11 cellular contexts compared by ENCODE assay signal in the genomic region with DNA sequence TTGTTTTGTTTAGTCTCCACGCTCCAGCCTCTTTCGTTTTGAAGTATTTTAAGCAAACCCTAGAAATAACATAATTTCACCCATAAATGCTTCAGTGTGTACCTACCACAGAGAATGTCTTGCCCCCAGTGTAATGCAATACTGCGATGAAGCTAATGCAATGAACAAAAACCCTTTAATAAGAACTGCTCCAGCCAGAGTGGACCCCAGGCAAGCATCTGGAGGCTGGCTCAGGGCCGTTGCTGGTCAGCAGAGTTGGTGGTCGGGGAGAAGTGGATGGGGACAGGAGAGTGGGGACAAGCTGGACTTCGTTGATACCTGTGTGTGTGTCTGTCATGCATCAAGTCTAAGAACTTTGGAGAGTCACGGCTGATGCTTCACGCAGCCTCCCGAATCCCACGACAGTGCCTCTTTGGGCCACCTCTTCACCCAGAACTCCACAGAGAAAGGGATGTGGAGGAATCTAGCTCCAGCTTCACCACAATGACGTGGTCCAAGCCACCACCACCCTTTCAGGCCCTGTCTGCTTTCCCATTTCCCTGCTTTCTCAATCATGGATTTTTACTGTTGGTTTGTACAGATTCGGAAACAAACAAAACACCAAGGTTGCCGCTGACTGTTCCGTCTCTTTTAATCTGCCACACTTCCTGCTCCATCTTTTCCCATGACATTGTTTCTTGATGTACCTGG.
DNase-seq lines count a peak whose midpoint lies in the region; ATAC-seq and TF ChIP-seq lines count a peak whose summit lies in the region.
"Had no signal": no experiment of that assay in that cellular context is flagged by ENCODE, and none has a peak within 500 bp of the region (broad histone marks: within the 10 kb centered on the region; RNA-seq: fewer than 3 reads in every experiment).

No MANE protein-coding gene starts in this region.

- H3K9ac ChIP-seq in GM23248 (no peak overlapping the region; the same call in 1 of the 2 replicates), skeletal muscle tissue (ENCODE audit: low read depth in 1 of 3, low read length in 3 of 3) (peak overlapping the region in 2 of 3 donors; percentile 15 to 25), H9 (ENCODE audit: extremely low read depth, insufficient read length, low read length) (no peak overlapping the region)

- WGBS in GM23248 (ENCODE audit: low coverage in 1 of 2, low lambda C conversion rate in 2 of 2, missing lambda C conversion rate in 2 of 2), 2 experiments, result 61 to 62% methylated on average over 14 of the region's 14 CpGs
- no CpG with 5 or more reads among the region's 14 CpGs for WGBS in H9 (ENCODE audit: extremely low coverage, insufficient read length, low lambda C conversion rate)

- intact Hi-C loops in ascending aorta (cut with DNase I) (loop anchor here (5.0 kb wide), 4 partner anchors 57 to 107 kb away; partner anchors contain the start of gene ERRFI1), left ventricle myocardium superior (cut with micrococcal nuclease) (no loop called here)

- no peak overlapping the region for H4K8ac ChIP-seq in H9 (replicated peaks; ENCODE audit: insufficient read length, low read depth, low read length)

- H4K20me1 ChIP-seq in GM23248 (ENCODE audit: insufficient read depth) (no peaks in the 10 kb centered on the region), H9 (ENCODE audit: control insufficient read depth, insufficient read depth, insufficient read length) (no peaks in the 10 kb centered on the region)

- H4K91ac ChIP-seq in H9 (ENCODE audit: insufficient read length, low read depth, low read length), result no peak overlapping the region

- no peak overlapping the region for H2BK120ac ChIP-seq in H9 (ENCODE audit: low read depth, low read length, poor library complexity, severe bottlenecking)

- H3K4ac ChIP-seq in H9 (ENCODE audit: low read depth, low read length), result no peak overlapping the region

- H3K27me3 ChIP-seq in GM23248 (replicated peaks; ENCODE audit: insufficient read depth), result no peaks in the 10 kb centered on the region
- no peaks in the 10 kb centered on the region for H3K27me3 ChIP-seq in ascending aorta
- H3K27me3 ChIP-seq in skeletal muscle tissue (ENCODE audit: control insufficient read depth in 3 of 3, insufficient read depth in 3 of 3, low read length in 3 of 3), result no peaks in the 10 kb centered on the region
- no peaks in the 10 kb centered on the region for H3K27me3 ChIP-seq in effector memory CD4-positive, alpha-beta T cell (replicated peaks; ENCODE audit: control insufficient read depth, insufficient read depth, low read length, poor library complexity, severe bottlenecking)
- H3K27me3 ChIP-seq in H9 (ENCODE audit: insufficient read depth, low read length), result no peaks in the 10 kb centered on the region

- H3K4me3 Mint-ChIP-seq in H9, result no peak overlapping the region
- H3K4me3 Mint-ChIP-seq: CD4-positive, alpha-beta memory T cell had no signal

- H3K9me3 Mint-ChIP-seq in H9, result no peaks in the 10 kb centered on the region
- H3K9me3 Mint-ChIP-seq: CD4-positive, alpha-beta memory T cell had no signal

- H2BK12ac ChIP-seq in H9 (ENCODE audit: insufficient read length, low read depth, low read length), result no peak overlapping the region

- no peaks in the 10 kb centered on the region for H3K79me1 ChIP-seq in H9 (ENCODE audit: insufficient read depth, low read depth, low read length, poor library complexity, severe bottlenecking)

- H3K56ac ChIP-seq in H9 (ENCODE audit: insufficient read length, low read depth, low read length), result no peak overlapping the region

- H2AFZ ChIP-seq in GM23248 (no peak overlapping the region), H9 (ENCODE audit: low read length) (no peak overlapping the region)

- DNase-seq in GM23248, result peak; percentile 43
- DNase-seq in ascending aorta (ENCODE audit: low spot score in 2 of 2), result no peak
- DNase-seq in left ventricle myocardium superior, result no peak
- DNase-seq in AML-193 (lab: John Stamatoyannopoulos, UW), result no peak
- no peak for DNase-seq in effector memory CD4-positive, alpha-beta T cell
- no peak for DNase-seq in H9
- DNase-seq: activated CD8-positive, alpha-beta memory T cell treated with anti-CD3 and anti-CD28 coated beads, Interleukin-2, amount 50 U/mL, for 4 hours; CD4-positive, alpha-beta memory T cell; spleen had no signal

- H2AK5ac ChIP-seq in H9 (ENCODE audit: insufficient read length, low read length), result no peak overlapping the region

- no peak overlapping the region for H2BK15ac ChIP-seq in H9 (ENCODE audit: low read depth, low read length)

- no peaks in the 10 kb centered on the region for H3K36me3 Mint-ChIP-seq in H9 (ENCODE audit: insufficient read depth in 1 of 3, low read depth in 3 of 3)
- H3K36me3 Mint-ChIP-seq: CD4-positive, alpha-beta memory T cell had no signal

- peak; percentile 11 for ATAC-seq in left ventricle myocardium superior
- ATAC-seq in GM21423 (IDR thresholded peaks at IDR 0.05; ENCODE audit: unreplicated experiment), result no peak

- H2BK20ac ChIP-seq in H9 (ENCODE audit: low read depth, low read length, poor library complexity, severe bottlenecking), result no peak overlapping the region

- no peaks in the 10 kb centered on the region for H3K9me3 ChIP-seq in GM23248 (ENCODE audit: low read depth)
- no peaks in the 10 kb centered on the region for H3K9me3 ChIP-seq in ascending aorta
- H3K9me3 ChIP-seq in skeletal muscle tissue (ENCODE audit: control insufficient read depth in 3 of 3, low read length in 3 of 3), result no peaks in the 10 kb centered on the region
- H3K9me3 ChIP-seq in effector memory CD4-positive, alpha-beta T cell (ENCODE audit: control insufficient read depth, low read length), result no peaks in the 10 kb centered on the region
- no peaks in the 10 kb centered on the region for H3K9me3 ChIP-seq in H9 (ENCODE audit: control insufficient read depth, low read depth, low read length)
- H3K9me3 ChIP-seq: spleen had no signal

- H3K27ac Mint-ChIP-seq in H9, result no peak overlapping the region
- H3K27ac Mint-ChIP-seq: CD4-positive, alpha-beta memory T cell had no signal

- H3K9me2 ChIP-seq in GM23248 (ENCODE audit: insufficient read depth), result no peaks in the 10 kb centered on the region

- H3K79me2 ChIP-seq in GM23248 (ENCODE audit: insufficient read depth), result no peaks in the 10 kb centered on the region
- no peaks in the 10 kb centered on the region for H3K79me2 ChIP-seq in H9 (ENCODE audit: insufficient read depth, low read length)

- no peak overlapping the region for H3T11ph ChIP-seq in H9 (ENCODE audit: low read length)

- no peaks in the 10 kb centered on the region for H3K23me2 ChIP-seq in H9 (ENCODE audit: insufficient read length, low read depth, low read length, poor library complexity, severe bottlenecking)

- H3K27me3 Mint-ChIP-seq in H9 (ENCODE audit: low read depth), result no peaks in the 10 kb centered on the region; the same call in 1 of the 2 replicates

- peaks cover 47% of the 10 kb centered on the region for H3K4me1 ChIP-seq in GM23248 (ENCODE audit: insufficient read depth)
- peaks cover 19 to 37% of the 10 kb centered on the region in 2 donors for H3K4me1 ChIP-seq in ascending aorta
- peaks cover 19 to 25% (median 24%) of the 10 kb centered on the region in 3 donors for H3K4me1 ChIP-seq in skeletal muscle tissue (ENCODE audit: control insufficient read depth in 3 of 3, insufficient read depth in 3 of 3, low read length in 3 of 3)
- H3K4me1 ChIP-seq in effector memory CD4-positive, alpha-beta T cell (ENCODE audit: control insufficient read depth, insufficient read depth, low read length, poor library complexity, severe bottlenecking), result no peaks in the 10 kb centered on the region
- H3K4me1 ChIP-seq in H9 (ENCODE audit: insufficient read depth, low read length), result no peaks in the 10 kb centered on the region; the same call in 1 of the 2 replicates

- H3K27ac ChIP-seq in GM23248 (peak overlapping the region; percentile 83), ascending aorta (peak overlapping the region; percentile 81 to 95), skeletal muscle tissue (ENCODE audit: low read depth, low read length) (peak overlapping the region; percentile 79), H9 (ENCODE audit: insufficient read length, low read depth, low read length) (no peak overlapping the region)
- no peak overlapping the region for H3K27ac ChIP-seq in effector memory CD4-positive, alpha-beta T cell (ENCODE audit: insufficient read depth, low read length, poor library complexity, severe bottlenecking)

- peaks cover 55% of the 10 kb centered on the region for H3F3A ChIP-seq in GM23248 (ENCODE audit: insufficient read depth)

- TF ChIP-seq CTCF in ascending aorta (IDR thresholded peaks at IDR 0.05) (no peak), H9 (conservative IDR thresholded peaks at IDR 0.05) (no peak)

- H3K4me1 Mint-ChIP-seq in H9, result peaks cover 6 to 9% of the 10 kb centered on the region in 2 experiments

- H3K36me3 ChIP-seq in GM23248 (ENCODE audit: low read depth) (no peaks in the 10 kb centered on the region), ascending aorta (no peaks in the 10 kb centered on the region), skeletal muscle tissue (ENCODE audit: control insufficient read depth in 3 of 3, insufficient read depth in 3 of 3, low read length in 3 of 3) (no peaks in the 10 kb centered on the region)
- H3K36me3 ChIP-seq in effector memory CD4-positive, alpha-beta T cell (ENCODE audit: control insufficient read depth, insufficient read depth, low read length), result no peaks in the 10 kb centered on the region
- H3K36me3 ChIP-seq: spleen had no signal

- no peak overlapping the region for H4K5ac ChIP-seq in H9 (ENCODE audit: insufficient read length, low read depth, low read length)

- no peak overlapping the region for H2BK5ac ChIP-seq in H9 (ENCODE audit: insufficient read length, low read length)

- H3K14ac ChIP-seq in H9 (ENCODE audit: insufficient read depth, low read length), result no peak overlapping the region

- no peak overlapping the region for H3K23ac ChIP-seq in H9 (ENCODE audit: insufficient read length, low read depth, low read length)

- in situ Hi-C loops in GM23248 (cut with MboI), result no loop called here

- H3K4me3 ChIP-seq in GM23248 (peak overlapping the region; percentile 55), ascending aorta (peak overlapping the region in 1 of 2 donors; percentile 46), skeletal muscle tissue (ENCODE audit: low read length in 3 of 3) (no peak overlapping the region)
- no peak overlapping the region for H3K4me3 ChIP-seq in effector memory CD4-positive, alpha-beta T cell (ENCODE audit: insufficient read depth, low read depth, low read length, poor library complexity, severe bottlenecking)
- H3K4me3 ChIP-seq: spleen had no signal

- H3K4me2 ChIP-seq in GM23248 (ENCODE audit: unreplicated experiment) (peak overlapping the region; percentile 73), H9 (ENCODE audit: insufficient read depth, insufficient read length, low read length) (no peak overlapping the region)

- H3K18ac ChIP-seq in H9 (ENCODE audit: insufficient read length, low read depth, low read length), result no peak overlapping the region

Comparison
In these comparisons a context has a peak if more than half of its experiments do, and no peak if none do; other contexts are left out.
1. H3K27ac ChIP-seq: peak in GM23248 (single experiment), ascending aorta (2 of 2) and skeletal muscle tissue (single experiment); none in effector memory CD4-positive, alpha-beta T cell (single experiment) and H9 (single experiment).
2. H3K9ac ChIP-seq: peak in skeletal muscle tissue (2 of 3); none in GM23248 (single experiment) and H9 (single experiment).